In the genomic region with DNA sequence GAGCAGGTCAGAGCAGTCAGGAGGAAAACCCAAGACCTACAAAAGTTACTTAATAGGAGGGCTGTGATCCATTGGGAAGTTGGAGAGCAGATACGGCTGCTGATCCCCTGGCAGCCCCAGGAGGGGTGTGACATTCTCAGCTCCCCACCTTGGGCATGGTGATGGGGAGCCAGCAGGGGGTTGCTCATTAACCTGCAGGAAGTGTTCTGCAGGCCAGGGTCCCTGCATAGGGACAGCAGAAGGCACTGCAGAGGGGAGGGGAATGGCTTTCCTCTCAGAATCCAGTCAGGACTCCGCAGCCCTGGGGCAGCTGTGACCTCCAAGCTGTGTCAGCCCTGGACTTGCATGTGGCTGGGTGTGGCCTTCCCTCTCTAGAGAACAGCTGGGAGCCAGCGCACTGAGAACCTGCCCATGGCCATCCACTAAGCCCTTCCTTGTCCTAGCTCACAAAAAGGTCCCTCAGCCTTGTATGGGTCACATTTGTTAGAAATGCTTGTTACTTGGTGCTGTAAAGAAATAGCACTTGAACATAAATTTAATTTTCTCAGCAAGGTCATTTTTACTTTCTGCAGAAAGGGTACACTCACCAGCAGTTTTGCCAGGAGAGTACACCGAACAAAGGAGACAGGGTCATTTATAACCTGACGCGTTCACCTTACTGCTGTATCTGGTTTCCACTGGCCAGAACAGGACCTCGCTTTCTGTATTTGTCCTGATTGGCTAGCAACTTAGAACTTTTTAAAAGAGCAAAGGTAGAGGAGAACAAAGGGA, we compare ENCODE assay signal across 24 cellular contexts.
DNase-seq lines count a peak whose midpoint lies in the region; ATAC-seq, FAIRE-seq and TF ChIP-seq lines count a peak whose summit lies in the region.
"Had no signal": no experiment of that assay in that cellular context is flagged by ENCODE, and none has a peak within 500 bp of the region (broad histone marks: within the 10 kb centered on the region; RNA-seq: fewer than 3 reads in every experiment).

No MANE protein-coding gene starts in this region.

- H3K36me3 Mint-ChIP-seq in activated CD8-positive, alpha-beta memory T cell treated with anti-CD3 and anti-CD28 coated beads, Interleukin-2, amount 10 ng/mL, durations not matched to agents 7 days and 5 days, result no peaks in the 10 kb centered on the region
- H3K36me3 Mint-ChIP-seq in endodermal cell (ENCODE audit: low read depth), result peaks cover 23% of the 10 kb centered on the region
- H3K36me3 Mint-ChIP-seq in activated CD4-positive, alpha-beta T cell treated with anti-CD3 and anti-CD28 coated beads, Interleukin-2, amount 10 ng/mL, durations not matched to agents 24 days and 14 days (ENCODE audit: low read depth), result no peaks in the 10 kb centered on the region
- H3K36me3 Mint-ChIP-seq: CD14-positive monocyte; CD8-positive, alpha-beta memory T cell had no signal

- peaks cover 2% of the 10 kb centered on the region for H3K4me1 Mint-ChIP-seq in activated CD8-positive, alpha-beta memory T cell treated with anti-CD3 and anti-CD28 coated beads, Interleukin-2, amount 10 ng/mL, durations not matched to agents 7 days and 5 days
- H3K4me1 Mint-ChIP-seq in endodermal cell, result peaks cover 6% of the 10 kb centered on the region
- peaks cover 6% of the 10 kb centered on the region for H3K4me1 Mint-ChIP-seq in activated CD4-positive, alpha-beta T cell treated with anti-CD3 and anti-CD28 coated beads, Interleukin-2, amount 10 ng/mL, durations not matched to agents 24 days and 14 days
- H3K4me1 Mint-ChIP-seq: B cell; CD14-positive monocyte; CD8-positive, alpha-beta memory T cell had no signal

- TF ChIP-seq EP300 in GM12878 (IDR thresholded peaks at IDR 0.05; ENCODE audit: borderline replicate concordance in 1 of 2, control insufficient read depth in 1 of 2, low read depth in 2 of 2, low read length in 2 of 2), result no peak

- POLR2A ChIA-PET in HCT116 (lab: Charles Lee) (no interaction called here), GM12878 (lab: Charles Lee) (interaction anchor here (0.6 kb wide), 1 partner anchor 436 kb away, joined by 3 read pairs; no protein-coding TSS in a partner anchor)

- in situ Hi-C loops in GM12878 (cut with MboI), result no loop called here
- in situ Hi-C loops in KBM-7 (cut with MboI; ENCODE audit: low pct_unique_long_range_greater_than_20kb, low sequenced_read_pairs), result no loop called here

- DNase-seq in activated CD8-positive, alpha-beta memory T cell treated with anti-CD3 and anti-CD28 coated beads for 24 hours, result peak; percentile 13
- no peak for DNase-seq in activated CD8-positive, alpha-beta memory T cell treated with anti-CD3 and anti-CD28 coated beads, Interleukin-2, amount 10 ng/mL, durations not matched to agents 7 days and 5 days
- DNase-seq in HCT116 (ENCODE audit: low read depth, low spot score), result no peak
- DNase-seq in GM12878 (ENCODE audit: low read depth, low spot score), result no peak
- DNase-seq in endodermal cell, result peak; percentile 87
- DNase-seq in activated CD4-positive, alpha-beta T cell treated with anti-CD3 and anti-CD28 coated beads, Interleukin-2, amount 10 ng/mL, durations not matched to agents 24 days and 14 days, result no peak
- no peak for DNase-seq in KBM-7
- DNase-seq: CD4-positive, alpha-beta T cell; CD8-positive, alpha-beta memory T cell; DMS 273 treated with DMSO at 0.1 percent for 48 hours; DMS79; EL; GDM1; GM23248 had no signal

- H3K4me2 ChIP-seq in HCT116 (ENCODE audit: low read length) (no peak overlapping the region), GM12878 (ENCODE audit: control insufficient read depth, insufficient read depth) (no peak overlapping the region)
- H3K4me2 ChIP-seq: BLaER1 treated with 17β-estradiol and CSF1 and Interleukin-3, amounts not matched to agents 10 nM and 100 nM had no signal

- BruUV-seq in HCT116 (replicated peaks; lab: Mats Ljungman, UMichigan) (no TSS peak), GM12878 (replicated peaks; lab: Mats Ljungman, UMichigan) (no TSS peak)

- H3K36me3 ChIP-seq in HCT116 (ENCODE audit: control insufficient read depth in 1 of 2, insufficient read depth in 2 of 2, low read length in 2 of 2), result no peaks in the 10 kb centered on the region
- H3K36me3 ChIP-seq in GM12878 (ENCODE audit: control insufficient read depth in 2 of 2, insufficient read depth in 2 of 2, low read length in 1 of 2), result no peaks in the 10 kb centered on the region
- no peaks in the 10 kb centered on the region for H3K36me3 ChIP-seq in endodermal cell (ENCODE audit: control insufficient read depth, insufficient read depth, low read length)
- H3K36me3 ChIP-seq: HAP-1 had no signal

- peaks cover 4% of the 10 kb centered on the region for H3K9me3 Mint-ChIP-seq in activated CD8-positive, alpha-beta memory T cell treated with anti-CD3 and anti-CD28 coated beads, Interleukin-2, amount 10 ng/mL, durations not matched to agents 7 days and 5 days (ENCODE audit: low read depth)
- H3K9me3 Mint-ChIP-seq in endodermal cell, result peaks cover 33% of the 10 kb centered on the region
- peaks cover 6% of the 10 kb centered on the region for H3K9me3 Mint-ChIP-seq in activated CD4-positive, alpha-beta T cell treated with anti-CD3 and anti-CD28 coated beads, Interleukin-2, amount 10 ng/mL, durations not matched to agents 24 days and 14 days

- H3K9ac ChIP-seq in HCT116 (ENCODE audit: low read length), result no peak overlapping the region
- no peak overlapping the region for H3K9ac ChIP-seq in GM12878 (ENCODE audit: control insufficient read depth, insufficient read depth, low read length)
- H3K9ac ChIP-seq in endodermal cell (ENCODE audit: extremely low read depth, low read length, poor library complexity, severe bottlenecking), result no peak overlapping the region
- H3K9ac ChIP-seq: BLaER1 treated with 17β-estradiol and CSF1 and Interleukin-3, amounts not matched to agents 10 nM and 100 nM; GM23248 had no signal

- no peak overlapping the region for H3K4me3 Mint-ChIP-seq in activated CD8-positive, alpha-beta memory T cell treated with anti-CD3 and anti-CD28 coated beads, Interleukin-2, amount 10 ng/mL, durations not matched to agents 7 days and 5 days
- H3K4me3 Mint-ChIP-seq in endodermal cell, result no peak overlapping the region
- H3K4me3 Mint-ChIP-seq in activated CD4-positive, alpha-beta T cell treated with anti-CD3 and anti-CD28 coated beads, Interleukin-2, amount 10 ng/mL, durations not matched to agents 24 days and 14 days, result no peak overlapping the region
- H3K4me3 Mint-ChIP-seq: B cell; CD14-positive monocyte; CD4-positive, alpha-beta T cell; CD8-positive, alpha-beta memory T cell had no signal

- H3K79me2 ChIP-seq in HCT116 (ENCODE audit: insufficient read depth, low read length) (no peaks in the 10 kb centered on the region), GM12878 (ENCODE audit: control insufficient read depth, insufficient read depth, low read length) (no peaks in the 10 kb centered on the region)

- H3K9me2 ChIP-seq in HCT116 (ENCODE audit: insufficient read depth), result no peaks in the 10 kb centered on the region

- H3K27ac Mint-ChIP-seq in activated CD8-positive, alpha-beta memory T cell treated with anti-CD3 and anti-CD28 coated beads, Interleukin-2, amount 10 ng/mL, durations not matched to agents 7 days and 5 days, result no peak overlapping the region
- H3K27ac Mint-ChIP-seq in endodermal cell, result no peak overlapping the region
- no peak overlapping the region for H3K27ac Mint-ChIP-seq in activated CD4-positive, alpha-beta T cell treated with anti-CD3 and anti-CD28 coated beads, Interleukin-2, amount 10 ng/mL, durations not matched to agents 24 days and 14 days
- H3K27ac Mint-ChIP-seq: B cell; CD14-positive monocyte; CD4-positive, alpha-beta T cell; CD8-positive, alpha-beta memory T cell had no signal

- 29% methylated on average over 7 of the region's 7 CpGs for WGBS in GM12878 (ENCODE audit: insufficient coverage, insufficient replicate concordance, low lambda C conversion rate, missing lambda C conversion rate)
- 93 to 96% methylated on average over 4 to 7 of the region's 7 CpGs for WGBS in endodermal cell (ENCODE audit: insufficient coverage in 1 of 2, insufficient read length in 1 of 2), 2 experiments

- no peak for ATAC-seq in activated CD8-positive, alpha-beta memory T cell treated with anti-CD3 and anti-CD28 coated beads, Interleukin-2, amount 10 ng/mL, durations not matched to agents 7 days and 5 days
- ATAC-seq in HCT116 (no peak), GM12878 (no peak), HG02884 (IDR thresholded peaks at IDR 0.05; ENCODE audit: unreplicated experiment) (no peak)

- TF ChIP-seq POLR2A in HCT116 (IDR thresholded peaks at IDR 0.05; ENCODE audit: borderline replicate concordance, extremely low read depth, insufficient read depth, insufficient read length), result no peak
- no peak for TF ChIP-seq POLR2A in GM12878 (IDR thresholded peaks at IDR 0.05; ENCODE audit: low read depth, low read length)

- RAD21 ChIA-PET in HCT116 (lab: Charles Lee; ENCODE audit: low non-redundant PET in 1 of 2, low total read pairs in 2 of 2, uncharacterized antibody in 2 of 2, unreplicated experiment in 2 of 2), result no interaction called here
- RAD21 ChIA-PET in GM12878 (lab: Charles Lee; ENCODE audit: unreplicated experiment), result no interaction called here

- intact Hi-C loops in HCT116 (cut with micrococcal nuclease), result no loop called here
- intact Hi-C loops in GM12878 (cut with micrococcal nuclease; ENCODE audit: unreplicated experiment), result no loop called here
- intact Hi-C loops in activated CD4-positive, alpha-beta T cell treated with anti-CD3 and anti-CD28 coated beads, Interleukin-2, amount 10 ng/mL, durations not matched to agents 24 days and 14 days (cut with micrococcal nuclease), result no loop called here

- H3K4me1 ChIP-seq in HCT116 (ENCODE audit: control insufficient read depth in 1 of 2, insufficient read depth in 2 of 2, low read length in 2 of 2), result no peaks in the 10 kb centered on the region
- H3K4me1 ChIP-seq in GM12878 (ENCODE audit: control insufficient read depth, insufficient read depth, low read length), result no peaks in the 10 kb centered on the region
- no peaks in the 10 kb centered on the region for H3K4me1 ChIP-seq in endodermal cell (ENCODE audit: control insufficient read depth, insufficient read depth, low read length)

- no peak for TF ChIP-seq CTCF in HCT116 (IDR thresholded peaks at IDR 0.05 in 2 of 3, conservative IDR thresholded peaks at IDR 0.05 in 1 of 3; ENCODE audit: borderline replicate concordance in 1 of 3, insufficient read depth in 1 of 3, low read depth in 2 of 3, low read length in 2 of 3)
- TF ChIP-seq CTCF in GM12878 (IDR thresholded peaks at IDR 0.05 in 2 of 3, conservative IDR thresholded peaks at IDR 0.05 in 1 of 3; ENCODE audit: control insufficient read depth in 2 of 3, extremely low read depth in 1 of 3, insufficient read depth in 1 of 3, low read depth in 3 of 3, low read length in 3 of 3), result no peak
- no peak for TF ChIP-seq CTCF in endodermal cell (conservative IDR thresholded peaks at IDR 0.05)

- TF ChIP-seq RAD21 in HCT116 (IDR thresholded peaks at IDR 0.05; ENCODE audit: low read depth) (no peak), GM12878 (IDR thresholded peaks at IDR 0.05; ENCODE audit: insufficient read depth, low read depth, low read length) (no peak)

- no peak overlapping the region for H3K4me3 ChIP-seq in HCT116 (replicated peaks in 1 of 2; ENCODE audit: low read depth in 1 of 2, low read length in 2 of 2)
- no peak overlapping the region for H3K4me3 ChIP-seq in GM12878
- no peak overlapping the region for H3K4me3 ChIP-seq in endodermal cell (ENCODE audit: low read length)
- H3K4me3 ChIP-seq: GM23248, HAP-1 had no signal

- H2AFZ ChIP-seq in HCT116 (ENCODE audit: low read depth, low read length, poor library complexity, severe bottlenecking) (no peak overlapping the region), GM12878 (ENCODE audit: control insufficient read depth, low read depth, low read length) (no peak overlapping the region)
- H2AFZ ChIP-seq: GM23248 had no signal

- SMC1A ChIA-PET in GM12878 (lab: Charles Lee; ENCODE audit: uncharacterized antibody, unreplicated experiment), result no interaction called here

- H3K27me3 ChIP-seq in HCT116 (ENCODE audit: insufficient read depth, low read length) (no peaks in the 10 kb centered on the region), GM12878 (replicated peaks in 1 of 2; ENCODE audit: control insufficient read depth in 2 of 2, insufficient read depth in 2 of 2, low read length in 1 of 2) (0 out of 4 replicates have a peak, but pooled peaks cover 0 to 2% of the 10 kb centered on the region in 2 experiments), endodermal cell (ENCODE audit: control insufficient read depth, insufficient read depth, low read length, poor library complexity, severe bottlenecking) (no peaks in the 10 kb centered on the region)
- H3K27me3 ChIP-seq: BLaER1 treated with 17β-estradiol and CSF1 and Interleukin-3, amounts not matched to agents 10 nM and 100 nM had no signal

- CTCF ChIA-PET in activated CD8-positive, alpha-beta memory T cell treated with anti-CD3 and anti-CD28 coated beads, Interleukin-2, amount 10 ng/mL, durations not matched to agents 7 days and 5 days (lab: Charles Lee), result no interaction called here
- CTCF ChIA-PET in HCT116 (lab: Charles Lee) (no interaction called here), GM12878 (lab: Yijun Ruan, JAX) (no interaction called here)

- H4K20me1 ChIP-seq in HCT116 (ENCODE audit: insufficient read depth) (no peaks in the 10 kb centered on the region), GM12878 (ENCODE audit: control insufficient read depth, insufficient read depth) (no peaks in the 10 kb centered on the region)
- H4K20me1 ChIP-seq: BLaER1 treated with 17β-estradiol and CSF1 and Interleukin-3, amounts not matched to agents 10 nM and 100 nM had no signal

- H3K9me3 ChIP-seq in HCT116 (ENCODE audit: control insufficient read depth in 1 of 2, insufficient read depth in 1 of 2, low read depth in 1 of 2, low read length in 2 of 2), result peaks cover 3 to 6% of the 10 kb centered on the region in 2 experiments; a peak in 2 of 4 replicates
- H3K9me3 ChIP-seq in GM12878 (replicated peaks; ENCODE audit: control insufficient read depth, insufficient read depth, low read length), result no peaks in the 10 kb centered on the region; the same call in 2 of the 3 replicates
- H3K9me3 ChIP-seq in endodermal cell (ENCODE audit: control insufficient read depth, low read length), result peaks cover 35% of the 10 kb centered on the region

- H3K27me3 Mint-ChIP-seq in activated CD8-positive, alpha-beta memory T cell treated with anti-CD3 and anti-CD28 coated beads, Interleukin-2, amount 10 ng/mL, durations not matched to agents 7 days and 5 days, result peaks cover 12% of the 10 kb centered on the region
- H3K27me3 Mint-ChIP-seq in endodermal cell (ENCODE audit: insufficient read depth), result no peaks in the 10 kb centered on the region
- peaks cover 9% of the 10 kb centered on the region for H3K27me3 Mint-ChIP-seq in activated CD4-positive, alpha-beta T cell treated with anti-CD3 and anti-CD28 coated beads, Interleukin-2, amount 10 ng/mL, durations not matched to agents 24 days and 14 days

- FAIRE-seq in GM12878 (lab: Jason Lieb, UNC), result no peak
- FAIRE-seq: A204.1, D721Med, GM12891, GM18507 had no signal

- H3K27ac ChIP-seq in HCT116 (ENCODE audit: low read depth, low read length) (no peak overlapping the region), GM12878 (ENCODE audit: control insufficient read depth, insufficient read depth) (no peak overlapping the region), endodermal cell (ENCODE audit: low read depth, low read length) (no peak overlapping the region)
- H3K27ac ChIP-seq: 22Rv1; BLaER1 treated with 17β-estradiol and CSF1 and Interleukin-3, amounts not matched to agents 10 nM and 100 nM; GM23248 had no signal

Comparison
In these comparisons a context has a peak if more than half of its experiments do, and no peak if none do; other contexts are left out.
1. DNase-seq: peak in activated CD8-positive, alpha-beta memory T cell treated with anti-CD3 and anti-CD28 coated beads for 24 hours (single experiment) and endodermal cell (single experiment); none in activated CD8-positive, alpha-beta memory T cell treated with anti-CD3 and anti-CD28 coated beads, Interleukin-2, amount 10 ng/mL, durations not matched to agents 7 days and 5 days (single experiment), HCT116 (single experiment), GM12878 (single experiment), activated CD4-positive, alpha-beta T cell treated with anti-CD3 and anti-CD28 coated beads, Interleukin-2, amount 10 ng/mL, durations not matched to agents 24 days and 14 days (single experiment) and KBM-7 (single experiment).